ENCODE assay signal across 34 cellular contexts in genomic region chr1:5813480-5813879, GRCh38.
"Had no signal": no experiment of that assay in that cellular context is flagged by ENCODE, and none has a peak within 500 bp of the region (broad histone marks: within the 10 kb centered on the region; RNA-seq: fewer than 3 reads in every experiment).

No MANE protein-coding gene starts in this region.

- H3K9me3 ChIP-seq: adrenal gland, body of pancreas, breast epithelium had no signal

- H3K27ac ChIP-seq: adrenal gland, body of pancreas, brain microvascular endothelial cell, breast epithelium, VCaP had no signal

- H3K27ac Mint-ChIP-seq: activated B cell treated with CpG ODN at 0.5 μM for 24 hours; activated CD4-positive, alpha-beta memory T cell treated with anti-CD3 and anti-CD28 coated beads for 36 hours; activated CD4-positive, alpha-beta T cell treated with anti-CD3 and anti-CD28 coated beads, Interleukin-2, amount 10 ng/mL, durations not matched to agents 24 days and 14 days; activated CD8-positive, alpha-beta T cell treated with anti-CD3 and anti-CD28 coated beads for 36 hours; activated naive CD4-positive, alpha-beta T cell treated with anti-CD3 and anti-CD28 coated beads for 36 hours; activated naive CD4-positive, alpha-beta T cell treated with anti-CD3 and anti-CD28 coated beads, Interleukin-2, amount 50 U/mL, for 72 hours; activated naive CD8-positive, alpha-beta T cell treated with anti-CD3 and anti-CD28 coated beads for 36 hours; activated T-cell treated with anti-CD3 and anti-CD28 coated beads, Interleukin-2, amount 50 U/mL, for 72 hours; activated T-helper 1 cell treated with anti-CD3 and anti-CD28 coated beads, Interleukin-12 subunit alpha, Interleukin-12 subunit beta, Interleukin-2, Interleukin-4 antibody, amounts not matched to agents 30 ng/mL and 10 ng/mL and 1 ng/mL, durations not matched to agents 14 hours and 24 hours and 36 hours; activated T-helper 17 cell treated with anti-CD3 and anti-CD28 coated beads, Interleukin-2, amount 50 U/mL, for 72 hours; T-helper 1 cell treated with Interleukin-12 subunit alpha and Interleukin-12 subunit beta and Interleukin-4 antibody, amounts not matched to agents 30 μg/mL and 1 μg/mL, for 36 hours; T-helper 2 cell treated with Interferon-gamma antibody and Interleukin-4, amounts not matched to agents 5 μg/mL and 100 μg/mL, for 36 hours had no signal

- H3K9me3 Mint-ChIP-seq: activated B cell treated with CpG ODN at 0.5 μM for 24 hours; activated CD4-positive, alpha-beta memory T cell treated with anti-CD3 and anti-CD28 coated beads for 36 hours; activated CD4-positive, alpha-beta T cell treated with anti-CD3 and anti-CD28 coated beads, Interleukin-2, amount 10 ng/mL, durations not matched to agents 24 days and 14 days; activated CD8-positive, alpha-beta T cell treated with anti-CD3 and anti-CD28 coated beads for 36 hours; activated naive CD4-positive, alpha-beta T cell treated with anti-CD3 and anti-CD28 coated beads, Interleukin-2, amount 50 U/mL, for 72 hours; activated naive CD8-positive, alpha-beta T cell treated with anti-CD3 and anti-CD28 coated beads for 36 hours; activated T-cell treated with anti-CD3 and anti-CD28 coated beads, Interleukin-2, amount 50 U/mL, for 4 hours; activated T-helper 1 cell treated with anti-CD3 and anti-CD28 coated beads, Interleukin-12 subunit alpha, Interleukin-12 subunit beta, Interleukin-2, Interleukin-4 antibody, amounts not matched to agents 30 ng/mL and 10 ng/mL and 1 ng/mL, durations not matched to agents 14 hours and 24 hours and 36 hours; activated T-helper 17 cell treated with anti-CD3 and anti-CD28 coated beads, Interleukin-2, amount 50 U/mL, for 72 hours; T-helper 1 cell treated with Interleukin-12 subunit alpha and Interleukin-12 subunit beta and Interleukin-4 antibody, amounts not matched to agents 30 μg/mL and 1 μg/mL, for 36 hours; T-helper 2 cell treated with Interferon-gamma antibody and Interleukin-4, amounts not matched to agents 5 μg/mL and 100 μg/mL, for 36 hours had no signal

- H3K4me1 Mint-ChIP-seq: activated B cell treated with CpG ODN at 0.5 μM for 24 hours; activated CD4-positive, alpha-beta T cell treated with anti-CD3 and anti-CD28 coated beads, Interleukin-2, amount 10 ng/mL, durations not matched to agents 24 days and 14 days; activated naive CD8-positive, alpha-beta T cell treated with anti-CD3 and anti-CD28 coated beads for 36 hours had no signal

- H3K4me3 Mint-ChIP-seq: activated B cell treated with CpG ODN at 0.5 μM for 24 hours; activated CD4-positive, alpha-beta memory T cell treated with anti-CD3 and anti-CD28 coated beads for 36 hours; activated CD4-positive, alpha-beta T cell treated with anti-CD3 and anti-CD28 coated beads, Interleukin-2, amount 10 ng/mL, durations not matched to agents 24 days and 14 days; activated CD8-positive, alpha-beta T cell treated with anti-CD3 and anti-CD28 coated beads for 36 hours; activated naive CD4-positive, alpha-beta T cell treated with anti-CD3 and anti-CD28 coated beads for 36 hours; activated naive CD8-positive, alpha-beta T cell treated with anti-CD3 and anti-CD28 coated beads for 36 hours; activated T-cell treated with anti-CD3 and anti-CD28 coated beads, Interleukin-2, amount 50 U/mL, for 4 hours; activated T-cell treated with anti-CD3 and anti-CD28 coated beads, Interleukin-2, amount 50 U/mL, for 72 hours; activated T-helper 1 cell treated with anti-CD3 and anti-CD28 coated beads, Interleukin-12 subunit alpha, Interleukin-12 subunit beta, Interleukin-2, Interleukin-4 antibody, amounts not matched to agents 30 ng/mL and 10 ng/mL and 1 ng/mL, durations not matched to agents 14 hours and 24 hours and 36 hours; activated T-helper 17 cell treated with anti-CD3 and anti-CD28 coated beads, Interleukin-2, amount 50 U/mL, for 72 hours; T-helper 1 cell treated with Interleukin-12 subunit alpha and Interleukin-12 subunit beta and Interleukin-4 antibody, amounts not matched to agents 30 μg/mL and 1 μg/mL, for 36 hours; T-helper 2 cell treated with Interferon-gamma antibody and Interleukin-4, amounts not matched to agents 5 μg/mL and 100 μg/mL, for 36 hours had no signal

- H3K4me1 ChIP-seq: adrenal gland, body of pancreas, breast epithelium had no signal

- H3K36me3 Mint-ChIP-seq: activated CD4-positive, alpha-beta memory T cell treated with anti-CD3 and anti-CD28 coated beads for 36 hours; activated naive CD4-positive, alpha-beta T cell treated with anti-CD3 and anti-CD28 coated beads, Interleukin-2, amount 50 U/mL, for 72 hours; activated naive CD8-positive, alpha-beta T cell treated with anti-CD3 and anti-CD28 coated beads for 36 hours had no signal

- DNase-seq: activated B cell treated with CpG ODN at 0.5 μM for 24 hours; activated CD4-positive, alpha-beta memory T cell treated with anti-CD3 and anti-CD28 coated beads for 36 hours; activated CD4-positive, alpha-beta T cell treated with anti-CD3 and anti-CD28 coated beads for 4 hours; activated CD4-positive, alpha-beta T cell treated with anti-CD3 and anti-CD28 coated beads, Interleukin-2, amount 10 ng/mL, durations not matched to agents 24 days and 14 days; activated CD4-positive, alpha-beta T cell treated with anti-CD3 and anti-CD28 coated beads, Interleukin-2, amount 50 U/mL, for 1 hour; activated CD4-positive, alpha-beta T cell treated with anti-CD3 and anti-CD28 coated beads, Interleukin-2, amount 50 U/mL, for 4 hours; activated CD4-positive, CD25-positive, alpha-beta regulatory T cell treated with anti-CD3 and anti-CD28 coated beads, Interleukin-2, amount 50 U/mL, for 72 hours; activated CD8-positive, alpha-beta memory T cell treated with anti-CD3 and anti-CD28 coated beads, Interleukin-2, amount 50 U/mL, for 4 hours; activated CD8-positive, alpha-beta T cell treated with anti-CD3 and anti-CD28 coated beads for 36 hours; activated effector memory CD4-positive, alpha-beta T cell treated with anti-CD3 and anti-CD28 coated beads, Interleukin-2, amount 50 U/mL, for 16 hours; activated gamma-delta T cell treated with Interleukin-2 at 50 U/mL for 16 hours; activated naive CD4-positive, alpha-beta T cell; activated naive CD4-positive, alpha-beta T cell treated with anti-CD3 and anti-CD28 coated beads for 36 hours; activated naive CD4-positive, alpha-beta T cell treated with anti-CD3 and anti-CD28 coated beads, Interleukin-2, amount 50 U/mL, for 16 hours; activated naive CD8-positive, alpha-beta T cell treated with anti-CD3 and anti-CD28 coated beads for 36 hours; activated T-cell treated with anti-CD3 and anti-CD28 coated beads for 4 hours; activated T-cell treated with anti-CD3 and anti-CD28 coated beads, Interleukin-2, amount 50 U/mL, for 1 hour; activated T-cell treated with anti-CD3 and anti-CD28 coated beads, Interleukin-2, amount 50 U/mL, for 4 hours; activated T-cell treated with anti-CD3 and anti-CD28 coated beads, Interleukin-2, amount 50 U/mL, for 72 hours; adrenal gland; amniotic stem cell; body of pancreas; brain microvascular endothelial cell; central memory CD4-positive, alpha-beta T cell; T-helper 1 cell; T-helper 2 cell; T-helper 9 cell had no signal

- H3K27me3 Mint-ChIP-seq: activated CD4-positive, alpha-beta T cell treated with anti-CD3 and anti-CD28 coated beads, Interleukin-2, amount 10 ng/mL, durations not matched to agents 24 days and 14 days had no signal

- H3K4me3 ChIP-seq: adrenal gland, body of pancreas, breast epithelium had no signal

- H3K36me3 ChIP-seq: adrenal gland, brain microvascular endothelial cell, breast epithelium had no signal

- H3K27me3 ChIP-seq: adrenal gland, brain microvascular endothelial cell had no signal
